In genomic region chr12:48691826-48692473, GRCh38 we compare ENCODE assay signal across 19 cellular contexts. TPM values are rescaled to one million over a fixed set of nuclear protein-coding genes. Genes with fewer than 3 reads are reported as not detected.
DNase-seq lines count a peak whose midpoint lies in the region; ATAC-seq, FAIRE-seq and TF ChIP-seq lines count a peak whose summit lies in the region.
"Had no signal": no experiment of that assay in that cellular context is flagged by ENCODE, and none has a peak within 500 bp of the region (broad histone marks: within the 10 kb centered on the region; RNA-seq: fewer than 3 reads in every experiment).

No MANE protein-coding gene starts in this region.

- peaks cover 15% of the 10 kb centered on the region for H3K4me1 Mint-ChIP-seq in astrocyte (ENCODE audit: low read depth, unreplicated experiment)
- peaks cover 6% of the 10 kb centered on the region for H3K4me1 Mint-ChIP-seq in stimulated activated effector memory CD8-positive, alpha-beta T cell treated with anti-CD3 and anti-CD28 coated beads, Interleukin-12 subunit alpha, Interleukin-12 subunit beta, amount 100 ng/mL, for 72 hours
- H3K4me1 Mint-ChIP-seq: CD14-positive monocyte had no signal

- TF ChIP-seq CTCF in cardiac muscle cell (IDR thresholded peaks at IDR 0.05; ENCODE audit: low read depth, low read length) = no peak
- no peak for TF ChIP-seq CTCF in astrocyte (IDR thresholded peaks at IDR 0.05; ENCODE audit: insufficient read depth, low read depth, low read length)
- no peak for TF ChIP-seq CTCF in left lung (IDR thresholded peaks at IDR 0.05)
- TF ChIP-seq CTCF in dorsolateral prefrontal cortex (IDR thresholded peaks at IDR 0.05 in 54 of 56, conservative IDR thresholded peaks at IDR 0.05 in 2 of 56; ENCODE audit: low read depth in 1 of 56, partially characterized antibody in 56 of 56) = no peak
- no peak for TF ChIP-seq CTCF in GM20000 (IDR thresholded peaks at IDR 0.05; ENCODE audit: extremely low read depth, missing control alignments)

- H3K9me3 Mint-ChIP-seq in astrocyte (ENCODE audit: unreplicated experiment) = no peaks in the 10 kb centered on the region
- H3K9me3 Mint-ChIP-seq in stimulated activated effector memory CD8-positive, alpha-beta T cell treated with anti-CD3 and anti-CD28 coated beads, Interleukin-12 subunit alpha, Interleukin-12 subunit beta, amount 100 ng/mL, for 72 hours = no peaks in the 10 kb centered on the region

- intact Hi-C loops in right cardiac atrium (cut with DNase I) (no loop called here), left lung (cut with DNase I) (no loop called here), dorsolateral prefrontal cortex (cut with DNase I) (no loop called here)

- no peak overlapping the region for H3K4me2 ChIP-seq in astrocyte (ENCODE audit: low read length)
- H3K4me2 ChIP-seq: PC-9 had no signal

- peaks cover 44% of the 10 kb centered on the region for H4K20me1 ChIP-seq in astrocyte (ENCODE audit: insufficient read depth, low read length)

- no peak for FAIRE-seq in astrocyte (lab: Jason Lieb, UNC)
- FAIRE-seq: H54 had no signal

- H3K4me1 ChIP-seq in cardiac muscle cell (ENCODE audit: low read depth) (peaks cover 20% of the 10 kb centered on the region), right cardiac atrium (ENCODE audit: control insufficient read depth, insufficient read depth, low read length) (peaks cover 5% of the 10 kb centered on the region), astrocyte (ENCODE audit: insufficient read depth, low read length) (no peaks in the 10 kb centered on the region), left lung (peaks cover 0 to 6% of the 10 kb centered on the region in 2 donors)

- H3K4me3 ChIP-seq in cardiac muscle cell = no peak overlapping the region
- H3K4me3 ChIP-seq in right cardiac atrium (ENCODE audit: low read length) = no peak overlapping the region
- H3K4me3 ChIP-seq in astrocyte (ENCODE audit: insufficient read depth, low read depth, low read length) = no peak overlapping the region
- H3K4me3 ChIP-seq in left lung = no peak overlapping the region
- H3K4me3 ChIP-seq in dorsolateral prefrontal cortex = no peak overlapping the region
- H3K4me3 ChIP-seq: PC-9 had no signal

- DNase-seq in cardiac muscle cell (ENCODE audit: low read depth in 1 of 2, low spot score in 1 of 2) (no peak), right cardiac atrium (no peak), astrocyte (ENCODE audit: low read depth) (no peak), left lung (no peak), dorsolateral prefrontal cortex (no peak), GM20000 (ENCODE audit: low spot score) (no peak)
- DNase-seq in stimulated activated effector memory CD8-positive, alpha-beta T cell treated with anti-CD3 and anti-CD28 coated beads, Interleukin-12 subunit alpha, Interleukin-12 subunit beta, amount 100 ng/mL, for 72 hours (ENCODE audit: low spot score in 2 of 2) = no peak
- DNase-seq: COR-L47, DMS153, EL, Kasumi-1, NCI-H1436, NCI-H2081, NCI-H226, PC-9, SHP77 had no signal

- H3K27me3 ChIP-seq in cardiac muscle cell (no peaks in the 10 kb centered on the region), right cardiac atrium (ENCODE audit: control insufficient read depth, insufficient read depth) (no peaks in the 10 kb centered on the region), astrocyte (ENCODE audit: insufficient read depth, low read length) (no peaks in the 10 kb centered on the region), left lung (no peaks in the 10 kb centered on the region), dorsolateral prefrontal cortex (no peaks in the 10 kb centered on the region)

- H3K36me3 ChIP-seq in cardiac muscle cell (peaks cover 35% of the 10 kb centered on the region), astrocyte (ENCODE audit: insufficient read depth, low read length) (peaks cover 67% of the 10 kb centered on the region), left lung (peaks cover 0 to 83% of the 10 kb centered on the region in 2 donors)

- H2AFZ ChIP-seq in astrocyte (ENCODE audit: low read depth, low read length) = no peak overlapping the region
- H2AFZ ChIP-seq: PC-9 had no signal

- H3K4me3 Mint-ChIP-seq in astrocyte (ENCODE audit: unreplicated experiment) = no peak overlapping the region
- no peak overlapping the region for H3K4me3 Mint-ChIP-seq in stimulated activated effector memory CD8-positive, alpha-beta T cell treated with anti-CD3 and anti-CD28 coated beads, Interleukin-12 subunit alpha, Interleukin-12 subunit beta, amount 100 ng/mL, for 72 hours
- H3K4me3 Mint-ChIP-seq: CD14-positive monocyte had no signal

- H3K27ac ChIP-seq in cardiac muscle cell (peak overlapping the region; percentile 37), right cardiac atrium (ENCODE audit: low read length) (no peak overlapping the region), astrocyte (ENCODE audit: low read depth, low read length) (no peak overlapping the region), left lung (no peak overlapping the region), dorsolateral prefrontal cortex (no peak overlapping the region)
- H3K27ac ChIP-seq: PC-9 had no signal

- no peaks in the 10 kb centered on the region for H3K27me3 Mint-ChIP-seq in astrocyte (ENCODE audit: low read depth, unreplicated experiment)

- H3K9ac ChIP-seq in astrocyte (ENCODE audit: low read length) = no peak overlapping the region

- no peak for ATAC-seq in right cardiac atrium
- ATAC-seq in left lung = peak; percentile 58
- ATAC-seq in stimulated activated effector memory CD8-positive, alpha-beta T cell treated with anti-CD3 and anti-CD28 coated beads, Interleukin-12 subunit alpha, Interleukin-12 subunit beta, amount 100 ng/mL, for 72 hours = no peak
- no peak for ATAC-seq in GM21515 (IDR thresholded peaks at IDR 0.05; ENCODE audit: unreplicated experiment)

- H3K9me3 ChIP-seq in cardiac muscle cell (ENCODE audit: low read depth) = no peaks in the 10 kb centered on the region
- H3K9me3 ChIP-seq in right cardiac atrium (ENCODE audit: control insufficient read depth, low read length) = no peaks in the 10 kb centered on the region
- H3K9me3 ChIP-seq in astrocyte (ENCODE audit: insufficient read depth, low read depth, low read length) = no peaks in the 10 kb centered on the region
- no peaks in the 10 kb centered on the region for H3K9me3 ChIP-seq in left lung

- H3K27ac Mint-ChIP-seq in astrocyte (ENCODE audit: unreplicated experiment) = peak overlapping the region; percentile 48
- peak overlapping the region; percentile 20 for H3K27ac Mint-ChIP-seq in stimulated activated effector memory CD8-positive, alpha-beta T cell treated with anti-CD3 and anti-CD28 coated beads, Interleukin-12 subunit alpha, Interleukin-12 subunit beta, amount 100 ng/mL, for 72 hours

- H3K79me2 ChIP-seq in astrocyte (ENCODE audit: insufficient read depth, low read length) = peaks cover 40% of the 10 kb centered on the region

- 49% methylated on average over 2 of the region's 2 CpGs for WGBS in right cardiac atrium

- H3K36me3 Mint-ChIP-seq in astrocyte (ENCODE audit: low read depth, unreplicated experiment) = peaks cover 14% of the 10 kb centered on the region
- peaks cover 97% of the 10 kb centered on the region for H3K36me3 Mint-ChIP-seq in stimulated activated effector memory CD8-positive, alpha-beta T cell treated with anti-CD3 and anti-CD28 coated beads, Interleukin-12 subunit alpha, Interleukin-12 subunit beta, amount 100 ng/mL, for 72 hours

RNA-seq across cellular contexts. Expression of gene KANSL2, which starts 9.9 kb away (rescaled TPM):
- total RNA-seq in cardiac muscle cell (40.8 and 51.5 TPM in 2 replicates), right cardiac atrium (10 to 100 TPM; 22.1 to 25.4 (median 23.8) TPM), astrocyte (45.1 and 45.7 TPM in 2 replicates), left lung (10 to 100 TPM; 28.0 to 30.6 TPM), dorsolateral prefrontal cortex (10 to 100 TPM; 16.3 to 40.2 (median 25.6) TPM)
- polyA plus RNA-seq in cardiac muscle cell (34.5 and 52.6 TPM in 2 replicates), right cardiac atrium (21.4 TPM)

RNA-seq across cellular contexts. Expression of gene CCNT1, which starts 24.6 kb away (rescaled TPM):
- total RNA-seq in cardiac muscle cell = 17.6 and 20.4 TPM in 2 replicates
- polyA plus RNA-seq in cardiac muscle cell = 6.3 and 9.9 TPM in 2 replicates
- total RNA-seq in right cardiac atrium = 10 to 100 TPM; 18.8 to 23.7 (median 21.9) TPM
- 3.9 TPM for polyA plus RNA-seq in right cardiac atrium
- 45.9 and 49.2 TPM in 2 replicates for total RNA-seq in astrocyte
- total RNA-seq in left lung = 10 to 100 TPM; 28.7 to 36.2 TPM
- 10 to 100 TPM; 27.7 to 58.9 (median 38.1) TPM for total RNA-seq in dorsolateral prefrontal cortex
